1 cellular context compared by ENCODE assay signal in genomic region chr6:26659360-26660095, GRCh38.
TF ChIP-seq lines count a peak whose summit lies in the region.

ZNF322 (minus strand) TSS chr6:26659746; CDS start chr6:26638553, 21,193 bp downstream.

TF ChIP-seq in HEK293, 187 proteins besides CTCF, POLR2A, EP300 and RAD21 (continued from another document):
- peak; percentile 29 for TF ChIP-seq SP7 (tag by site-specific recombination; IDR thresholded peaks at IDR 0.05)
- peak; percentile 94 for TF ChIP-seq ZNF692 (tag by site-specific recombination; IDR thresholded peaks at IDR 0.05)
- peak; percentile 76 for TF ChIP-seq PATZ1 (tag by site-specific recombination; IDR thresholded peaks at IDR 0.05)
- TF ChIP-seq ZNF76 (tag by site-specific recombination; IDR thresholded peaks at IDR 0.05; ENCODE audit: borderline replicate concordance, low read depth): 0 out of 2 replicates have a peak, but pooled peaks have one; percentile 15
- 0 out of 2 replicates have a peak, but pooled peaks have one; percentile 13 for TF ChIP-seq GLIS1 (tag by site-specific recombination; IDR thresholded peaks at IDR 0.05)
- peak; percentile 33 for TF ChIP-seq ZBTB26 (tag by site-specific recombination; optimal IDR thresholded peaks at IDR 0.05)
- peak; percentile 90 for TF ChIP-seq FEZF1 (tag by site-specific recombination; IDR thresholded peaks at IDR 0.05)
- peak; percentile 64 for TF ChIP-seq ZXDB (tag by site-specific recombination; IDR thresholded peaks at IDR 0.05)
- peak; percentile 53; the same call in 1 of the 2 replicates for TF ChIP-seq ZBTB17 (tag by site-specific recombination; IDR thresholded peaks at IDR 0.05)
- peak; percentile 79; the same call in 1 of the 2 replicates for TF ChIP-seq KLF9 (tag by site-specific recombination; IDR thresholded peaks at IDR 0.05; ENCODE audit: low read depth)
- TF ChIP-seq PRDM10 (tag by site-specific recombination; IDR thresholded peaks at IDR 0.05): peak; percentile 80
- TF ChIP-seq ZNF335 (tag by site-specific recombination; conservative IDR thresholded peaks at IDR 0.05): peak; percentile 77
- TF ChIP-seq ZNF2 (tag by site-specific recombination; IDR thresholded peaks at IDR 0.05): peak; percentile 31; the same call in 1 of the 2 replicates
- peak; percentile 77 for TF ChIP-seq SP3 (tag by site-specific recombination; IDR thresholded peaks at IDR 0.05)
- TF ChIP-seq ELK4 (IDR thresholded peaks at IDR 0.05; ENCODE audit: borderline replicate concordance, low read depth, low read length): peak; percentile 49; the same call in 1 of the 2 replicates
- TF ChIP-seq PBX3 (CRISPR knock-in tag; IDR thresholded peaks at IDR 0.05): peak; percentile 60; the same call in 1 of the 2 replicates
- TF ChIP-seq ZFP69B (tag by site-specific recombination; IDR thresholded peaks at IDR 0.05): peak; percentile 86; the same call in 1 of the 2 replicates
- TF ChIP-seq BCL11A (tag by site-specific recombination; IDR thresholded peaks at IDR 0.05; ENCODE audit: low read depth): peak; percentile 80; the same call in 1 of the 2 replicates
- 0 out of 2 replicates have a peak, but pooled peaks have one; percentile 24 for TF ChIP-seq ZNF629 (tag by site-specific recombination; IDR thresholded peaks at IDR 0.05)
- peak; percentile 76 for TF ChIP-seq GLIS2 (tag by site-specific recombination; IDR thresholded peaks at IDR 0.05)
- TF ChIP-seq WT1 (tag by site-specific recombination; IDR thresholded peaks at IDR 0.05): 0 out of 2 replicates have a peak, but pooled peaks have one; percentile 8
